8 cellular contexts compared by ENCODE assay signal in the genomic region with DNA sequence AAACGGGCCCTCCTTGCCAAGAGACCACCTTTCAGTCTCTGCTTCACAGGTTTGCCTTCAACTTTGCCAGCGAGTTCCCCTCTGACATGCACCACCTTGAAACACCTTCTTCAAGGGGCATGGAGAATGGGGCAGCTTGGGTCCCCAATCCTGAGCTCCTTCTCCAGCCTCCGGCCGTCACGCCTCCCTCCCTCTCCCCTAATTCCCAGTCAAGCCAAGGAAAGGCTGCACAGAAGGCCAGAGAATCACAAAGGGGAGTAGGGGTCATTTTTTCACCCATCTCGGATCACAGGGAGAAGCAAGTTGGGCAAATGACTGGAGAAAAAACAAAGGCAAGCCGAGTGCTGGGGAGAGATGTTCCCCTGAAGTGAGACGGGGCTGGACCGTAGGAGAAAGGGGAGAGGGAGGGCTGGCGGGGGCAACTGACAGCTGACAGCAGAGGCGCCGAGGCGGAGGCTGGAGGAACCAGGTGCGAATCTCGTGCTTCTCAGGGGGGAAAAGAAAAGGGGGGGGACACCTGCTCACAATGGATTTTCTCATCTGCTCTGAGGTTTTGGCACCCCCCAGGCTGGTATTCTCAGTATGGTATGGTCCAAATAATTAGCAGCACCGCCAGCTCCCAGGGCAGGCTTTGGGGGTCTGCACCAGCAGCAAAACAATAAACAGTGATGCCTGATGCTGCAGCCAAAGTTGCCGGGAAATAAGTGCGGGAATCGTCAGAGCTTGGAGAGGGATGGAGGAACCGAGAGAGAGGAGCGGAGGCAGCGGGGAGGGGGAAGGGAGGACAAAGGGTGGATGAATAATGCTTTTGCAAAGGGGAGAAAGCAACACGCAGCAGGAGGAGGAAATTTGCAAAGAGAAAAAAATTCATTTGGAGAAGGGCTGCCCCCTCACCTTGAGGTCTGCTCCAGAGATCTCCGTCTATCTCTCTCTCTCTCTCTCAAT. TPM values are rescaled to one million over a fixed set of nuclear protein-coding genes. Genes with fewer than 3 reads are reported as not detected.
A peak's percentile ranks its signal among the peaks of the same experiment; 100 is the strongest.
DNase-seq lines count a peak whose midpoint lies in the region; ATAC-seq and TF ChIP-seq lines count a peak whose summit lies in the region.

No MANE protein-coding gene starts in this region.

- WGBS in heart left ventricle, 4 donors = 2 to 3% (median 2%) methylated on average over 23 to 24 of the region's 24 CpGs
- WGBS in suprapubic skin = 1% methylated on average over 24 of the region's 24 CpGs

- in situ Hi-C loops in ACHN (cut with HindIII; ENCODE audit: low pct_ligation_motif_present, low pct_unique_long_range_greater_than_20kb, low sequenced_read_pairs) = no loop called here

- H3K4me1 ChIP-seq in heart left ventricle (peaks cover 2 to 79% (median 39%) of the 10 kb centered on the region in 12 donors), suprapubic skin (peaks cover 50% of the 10 kb centered on the region)

- H3K36me3 ChIP-seq in heart left ventricle (no peaks in the 10 kb centered on the region), kidney epithelial cell (ENCODE audit: control insufficient read depth, insufficient read depth, low read length) (no peaks in the 10 kb centered on the region), suprapubic skin (no peaks in the 10 kb centered on the region)

- peak overlapping the region in 1 of 12 donors; percentile 28 for H3K27ac ChIP-seq in heart left ventricle
- H3K27ac ChIP-seq in suprapubic skin = no peak overlapping the region

- TF ChIP-seq CTCF in heart left ventricle (IDR thresholded peaks at IDR 0.05) = no peak
- no peak for TF ChIP-seq CTCF in kidney epithelial cell (IDR thresholded peaks at IDR 0.05; ENCODE audit: insufficient read depth, low read length, poor library complexity, severe bottlenecking)
- TF ChIP-seq CTCF in suprapubic skin (IDR thresholded peaks at IDR 0.05) = no peak

- intact Hi-C loops in heart left ventricle (cut with DNase I) (loop anchor here in 7 of 10 donors (5.0 to 10.0 kb wide), 6 partner anchors 82 to 866 kb away; a partner anchor contains a TSS), cardiac septum (cut with DNase I) (loop anchor here (5.0 to 10.0 kb wide), 2 partner anchors 154 to 302 kb away; no protein-coding TSS in a partner anchor)

- peaks cover 4 to 54% (median 34%) of the 10 kb centered on the region in 9 donors for H3K27me3 ChIP-seq in heart left ventricle
- H3K27me3 ChIP-seq in kidney epithelial cell (ENCODE audit: control insufficient read depth, insufficient read depth, low read length) = peaks cover 39% of the 10 kb centered on the region
- H3K27me3 ChIP-seq in suprapubic skin = peaks cover 16% of the 10 kb centered on the region

- ATAC-seq in heart left ventricle = no peak
- no peak for ATAC-seq in HG03039 (IDR thresholded peaks at IDR 0.05; ENCODE audit: unreplicated experiment)
- no peak for ATAC-seq in HG03439 (IDR thresholded peaks at IDR 0.05; ENCODE audit: unreplicated experiment)

- peak overlapping the region; percentile 6 to 62 (median 44) for H3K4me3 ChIP-seq in heart left ventricle
- H3K4me3 ChIP-seq in kidney epithelial cell (ENCODE audit: low read depth, low read length) = peak overlapping the region; percentile 29
- peak overlapping the region; percentile 47 for H3K4me3 ChIP-seq in suprapubic skin

- TF ChIP-seq EP300 in suprapubic skin (IDR thresholded peaks at IDR 0.05) = no peak

- no peaks in the 10 kb centered on the region for H3K9me3 ChIP-seq in heart left ventricle
- no peaks in the 10 kb centered on the region for H3K9me3 ChIP-seq in suprapubic skin

- DNase-seq in heart left ventricle (peak in 1 of 5 donors; percentile 67), cardiac septum (ENCODE audit: low spot score) (no peak), amniotic epithelial cell (ENCODE audit: low read depth) (peak; percentile 60), kidney epithelial cell (ENCODE audit: low read depth) (no peak), suprapubic skin (ENCODE audit: low spot score in 2 of 2) (no peak), ACHN (no peak)

- no peak for TF ChIP-seq POLR2A in heart left ventricle (IDR thresholded peaks at IDR 0.05)
- no peak for TF ChIP-seq POLR2A in suprapubic skin (IDR thresholded peaks at IDR 0.05)

RNA-seq across cellular contexts. Expression of a gene that starts 0.6 kb away (rescaled TPM):
- total RNA-seq in heart left ventricle (1 to 10 TPM in 2 of 9 donors, under 1 TPM in 7; 0.16 to 2.2 (median 0.67) TPM), cardiac septum (0.59 TPM), kidney epithelial cell (1.4 TPM in 1 of 2 replicates, not detected in the other), suprapubic skin (1 to 10 TPM; 1.2 to 3.6 (median 1.5) TPM)
- 1 to 10 TPM in 1 of 2 donors, under 1 TPM in 1; 0.28 to 1.2 TPM for polyA plus RNA-seq in heart left ventricle

RNA-seq across cellular contexts. Expression of a gene that starts 8.5 kb away (rescaled TPM):
- total RNA-seq in heart left ventricle (10 to 100 TPM in 2 of 9 donors, 1 to 10 TPM in 7; 5.5 to 11.6 (median 8.2) TPM), cardiac septum (5.8 TPM), kidney epithelial cell (17.7 and 20.7 TPM in 2 replicates), suprapubic skin (10 to 100 TPM in 3 of 4 donors, 1 to 10 TPM in 1; 8.5 to 24.4 (median 20.9) TPM)
- polyA plus RNA-seq in heart left ventricle = 10 to 100 TPM in 1 of 2 donors, 1 to 10 TPM in 1; 3.0 to 11.9 TPM

RNA-seq across cellular contexts. Expression of a gene that starts 18.9 kb away (rescaled TPM):
- total RNA-seq in heart left ventricle = 10 to 100 TPM; 32.5 to 63.6 (median 45.7) TPM
- 10 to 100 TPM; 21.9 to 50.3 TPM for polyA plus RNA-seq in heart left ventricle
- 43.4 TPM for total RNA-seq in cardiac septum
- 62.4 and 69.2 TPM in 2 replicates for total RNA-seq in kidney epithelial cell
- 10 to 100 TPM; 61.7 to 93.9 (median 87.6) TPM for total RNA-seq in suprapubic skin

RNA-seq across cellular contexts. Expression of a gene that starts 51.6 kb away (rescaled TPM):
- 100 to 1,000 TPM in 4 of 9 donors, 10 to 100 TPM in 5; 55.5 to 344 (median 87.0) TPM for total RNA-seq in heart left ventricle
- polyA plus RNA-seq in heart left ventricle = 100 to 1,000 TPM in 1 of 2 donors, 10 to 100 TPM in 1; 80.6 to 121 TPM
- total RNA-seq in cardiac septum = 90.0 TPM
- total RNA-seq in kidney epithelial cell = 18.2 and 21.6 TPM in 2 replicates
- 100 to 1,000 TPM in 2 of 4 donors, 10 to 100 TPM in 2; 93.3 to 173 (median 119) TPM for total RNA-seq in suprapubic skin
